ENCODE assay signal across 2 cellular contexts in genomic region chr1:115827452-115827851, GRCh38.
TF ChIP-seq lines count a peak whose summit lies in the region.

No MANE protein-coding gene starts in this region.

TF ChIP-seq in HepG2, 621 proteins besides CTCF, POLR2A, EP300 and RAD21:
- TF ChIP-seq U2AF2 (IDR thresholded peaks at IDR 0.05; ENCODE audit: low read depth, low read length) (no peak), CBX2 (IDR thresholded peaks at IDR 0.05; ENCODE audit: low read depth, low read length) (0 out of 2 replicates have a peak, but pooled peaks have one; percentile 59), CBX2 (CRISPR knock-in tag; IDR thresholded peaks at IDR 0.05; ENCODE audit: low read depth) (no peak), KMT2A (CRISPR knock-in tag; IDR thresholded peaks at IDR 0.05) (no peak), ZNF703 (CRISPR knock-in tag; IDR thresholded peaks at IDR 0.05; ENCODE audit: borderline replicate concordance) (no peak), TEAD2 (CRISPR knock-in tag; IDR thresholded peaks at IDR 0.05) (no peak), ONECUT2 (CRISPR knock-in tag; IDR thresholded peaks at IDR 0.05) (no peak)

TF ChIP-seq in H1, 55 proteins besides CTCF, POLR2A, EP300 and RAD21:
- TF ChIP-seq PHF8 (conservative IDR thresholded peaks at IDR 0.05; ENCODE audit: low read depth, low read length): no peak
- TF ChIP-seq SIN3A (conservative IDR thresholded peaks at IDR 0.05 in 1 of 2, IDR thresholded peaks at IDR 0.05 in 1 of 2; ENCODE audit: low read depth in 1 of 2, low read length in 2 of 2): no peak
- no peak for TF ChIP-seq MAFK (IDR thresholded peaks at IDR 0.05; ENCODE audit: low read depth, low read length)
- TF ChIP-seq RXRA (IDR thresholded peaks at IDR 0.05; ENCODE audit: insufficient read depth, low read depth, low read length): no peak
- TF ChIP-seq CHD1 (IDR thresholded peaks at IDR 0.05; ENCODE audit: low read depth, low read length): no peak
